Comparison of ENCODE assay signal across 8 cellular contexts in the genomic region with DNA sequence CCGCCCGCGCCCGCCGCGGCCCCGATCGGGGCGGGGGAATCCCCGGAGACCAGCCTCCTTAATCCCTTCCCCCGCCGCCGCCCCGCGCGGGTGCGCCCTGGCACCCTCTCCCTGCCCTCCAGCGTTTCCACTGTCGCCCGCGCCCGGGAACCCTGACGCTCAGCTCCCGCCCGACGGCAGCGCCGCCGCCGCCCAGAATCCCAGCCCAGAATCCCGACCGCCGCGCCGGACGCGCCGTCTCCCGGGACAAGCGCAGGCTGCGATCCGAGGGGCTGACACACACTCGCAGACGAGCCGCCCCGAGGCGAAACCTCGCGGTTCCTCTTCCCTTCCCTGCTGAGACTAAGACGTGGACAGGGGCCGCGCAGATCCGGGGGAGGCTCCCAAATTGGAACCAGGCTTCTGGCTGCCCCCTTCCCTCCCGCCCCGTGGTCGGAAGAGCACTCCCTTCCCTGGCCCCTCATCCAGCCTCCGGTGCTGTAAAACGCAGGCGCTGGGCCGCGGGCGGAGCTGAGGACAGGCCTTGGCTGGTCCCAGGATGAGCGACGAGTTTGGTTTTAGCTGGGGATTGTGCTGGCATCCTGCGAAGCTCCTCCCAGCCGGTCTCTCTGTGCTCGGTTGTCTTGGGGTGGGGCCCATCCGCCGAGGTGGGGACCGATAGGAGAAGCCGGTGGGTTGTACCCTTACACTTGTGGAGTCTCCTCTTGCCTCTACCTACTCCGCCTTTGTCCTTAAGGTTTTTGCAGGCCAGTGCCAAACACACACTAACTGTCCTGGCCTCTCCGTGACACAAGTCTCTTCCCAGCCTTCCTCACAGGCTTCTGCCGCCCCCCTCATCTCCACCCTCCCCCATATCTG. TPM values are rescaled to one million over a fixed set of nuclear protein-coding genes. Genes with fewer than 3 reads are reported as not detected.
DNase-seq lines count a peak whose midpoint lies in the region; ATAC-seq and TF ChIP-seq lines count a peak whose summit lies in the region.

No MANE protein-coding gene starts in this region.

- peak; percentile 42 for DNase-seq in activated CD4-positive, alpha-beta T cell treated with anti-CD3 and anti-CD28 coated beads for 48 hours
- no peak for DNase-seq in activated CD4-positive, alpha-beta T cell treated with anti-CD3 and anti-CD28 coated beads, Interleukin-2, amount 50 U/mL, for 1 hour
- peak; percentile 59 for DNase-seq in HCEC 1CT
- DNase-seq in NB4 (ENCODE audit: low read depth) = peak; percentile 95
- DNase-seq in activated naive CD8-positive, alpha-beta T cell treated with anti-CD3 and anti-CD28 coated beads, Interleukin-2, amount 50 U/mL, for 24 hours = peak; percentile 42
- DNase-seq in heart left ventricle = peak; percentile 73 to 85 (median 81)
- peak in 8 of 10 donors; percentile 28 to 92 (median 36) for DNase-seq in posterior cingulate gyrus
- no peak for DNase-seq in NCI-H446 treated with DMSO at 0.1 percent for 48 hours (lab: John Stamatoyannopoulos, UW)

- 4 to 7% (median 6%) methylated on average over 33 to 74 of the region's 74 CpGs for WGBS in heart left ventricle, 4 donors

- H3K4me1 ChIP-seq in heart left ventricle = peaks cover 0 to 68% (median 29%) of the 10 kb centered on the region in 12 donors

- H3K36me3 Mint-ChIP-seq in activated naive CD8-positive, alpha-beta T cell treated with anti-CD3 and anti-CD28 coated beads, Interleukin-2, amount 50 U/mL, for 24 hours (ENCODE audit: low read depth) = no peaks in the 10 kb centered on the region

- no peaks in the 10 kb centered on the region for H3K27me3 ChIP-seq in heart left ventricle

- no peaks in the 10 kb centered on the region for H3K9me3 ChIP-seq in heart left ventricle

- no peak for TF ChIP-seq POLR2A in NB4 (IDR thresholded peaks at IDR 0.05; ENCODE audit: extremely low read depth, insufficient read length)
- TF ChIP-seq POLR2A in heart left ventricle (IDR thresholded peaks at IDR 0.05) = peak in 1 of 2 donors; percentile 50

- H3K27ac ChIP-seq in heart left ventricle = peak overlapping the region; percentile 81 to 98 (median 92)

- peaks cover 0 to 20% (median 0%) of the 10 kb centered on the region in 9 donors for H3K36me3 ChIP-seq in heart left ventricle

- H3K4me3 ChIP-seq in NB4 (ENCODE audit: low read depth, low read length) = peak overlapping the region; percentile 77
- H3K4me3 ChIP-seq in heart left ventricle = peak overlapping the region; percentile 50 to 86 (median 68)

- TF ChIP-seq CTCF in NB4 (IDR thresholded peaks at IDR 0.05; ENCODE audit: low read depth, low read length) (no peak), heart left ventricle (IDR thresholded peaks at IDR 0.05) (peak in 1 of 12 donors; percentile 10)

- H3K4me1 Mint-ChIP-seq in activated naive CD8-positive, alpha-beta T cell treated with anti-CD3 and anti-CD28 coated beads, Interleukin-2, amount 50 U/mL, for 24 hours = peaks cover 10% of the 10 kb centered on the region

- peak; percentile 66 for ATAC-seq in activated naive CD8-positive, alpha-beta T cell treated with anti-CD3 and anti-CD28 coated beads, Interleukin-2, amount 50 U/mL, for 24 hours
- ATAC-seq in heart left ventricle = peak; percentile 56 to 85 (median 76)

- intact Hi-C loops in heart left ventricle (cut with DNase I) (loop anchor here in 2 of 10 donors (1.0 to 2.0 kb wide), 2 partner anchors 16 to 27 kb away; partner anchors contain the start of gene AVPI1 (in 1 of the 2)), posterior cingulate gyrus (cut with DNase I) (no loop called here)

- no peaks in the 10 kb centered on the region for H3K9me3 Mint-ChIP-seq in activated naive CD8-positive, alpha-beta T cell treated with anti-CD3 and anti-CD28 coated beads, Interleukin-2, amount 50 U/mL, for 24 hours

- H3K27me3 Mint-ChIP-seq in activated naive CD8-positive, alpha-beta T cell treated with anti-CD3 and anti-CD28 coated beads, Interleukin-2, amount 50 U/mL, for 24 hours = peaks cover 26% of the 10 kb centered on the region

- no peak overlapping the region for H3K27ac Mint-ChIP-seq in activated naive CD8-positive, alpha-beta T cell treated with anti-CD3 and anti-CD28 coated beads, Interleukin-2, amount 50 U/mL, for 24 hours

- H3K4me3 Mint-ChIP-seq in activated naive CD8-positive, alpha-beta T cell treated with anti-CD3 and anti-CD28 coated beads, Interleukin-2, amount 50 U/mL, for 24 hours = peak overlapping the region; percentile 92

RNA-seq across cellular contexts. Expression of gene MARVELD1, which starts 1.1 kb away (rescaled TPM):
- total RNA-seq in heart left ventricle = 10 to 100 TPM in 2 of 9 donors, 1 to 10 TPM in 7; 4.4 to 17.2 (median 6.8) TPM
- polyA plus RNA-seq in heart left ventricle = 10 to 100 TPM in 1 of 2 donors, 1 to 10 TPM in 1; 3.0 to 10.1 TPM

RNA-seq across cellular contexts. Expression of gene ZFYVE27, which starts 22.3 kb away (rescaled TPM):
- 10 to 100 TPM in 8 of 9 donors, 1 to 10 TPM in 1; 7.3 to 16.1 (median 13.1) TPM for total RNA-seq in heart left ventricle
- 10 to 100 TPM in 1 of 2 donors, 1 to 10 TPM in 1; 9.5 to 28.5 TPM for polyA plus RNA-seq in heart left ventricle

RNA-seq across cellular contexts. Expression of gene AVPI1, which starts 27.6 kb away (rescaled TPM):
- 10 to 100 TPM in 4 of 9 donors, 1 to 10 TPM in 5; 7.0 to 13.0 (median 9.9) TPM for total RNA-seq in heart left ventricle
- 10 to 100 TPM in 1 of 2 donors, 1 to 10 TPM in 1; 6.6 to 38.6 TPM for polyA plus RNA-seq in heart left ventricle

RNA-seq across cellular contexts. Expression of gene SFRP5, which starts 57.2 kb away (rescaled TPM):
- 1 to 10 TPM in 5 of 9 donors, under 1 TPM in 4; 0.12 to 3.7 (median 1.8) TPM for total RNA-seq in heart left ventricle
- 1 to 10 TPM in 1 of 2 donors, under 1 TPM in 1; 1.00 to 1.3 TPM for polyA plus RNA-seq in heart left ventricle

Comparison
In these comparisons a context has a peak if more than half of its experiments do, and no peak if none do; other contexts are left out.
1. DNase-seq: peak in activated CD4-positive, alpha-beta T cell treated with anti-CD3 and anti-CD28 coated beads for 48 hours (single experiment), HCEC 1CT (single experiment), NB4 (single experiment), activated naive CD8-positive, alpha-beta T cell treated with anti-CD3 and anti-CD28 coated beads, Interleukin-2, amount 50 U/mL, for 24 hours (single experiment), heart left ventricle (5 of 5) and posterior cingulate gyrus (8 of 10); none in activated CD4-positive, alpha-beta T cell treated with anti-CD3 and anti-CD28 coated beads, Interleukin-2, amount 50 U/mL, for 1 hour (single experiment) and NCI-H446 treated with DMSO at 0.1 percent for 48 hours (single experiment).